14 cellular contexts compared by ENCODE assay signal in the genomic region with DNA sequence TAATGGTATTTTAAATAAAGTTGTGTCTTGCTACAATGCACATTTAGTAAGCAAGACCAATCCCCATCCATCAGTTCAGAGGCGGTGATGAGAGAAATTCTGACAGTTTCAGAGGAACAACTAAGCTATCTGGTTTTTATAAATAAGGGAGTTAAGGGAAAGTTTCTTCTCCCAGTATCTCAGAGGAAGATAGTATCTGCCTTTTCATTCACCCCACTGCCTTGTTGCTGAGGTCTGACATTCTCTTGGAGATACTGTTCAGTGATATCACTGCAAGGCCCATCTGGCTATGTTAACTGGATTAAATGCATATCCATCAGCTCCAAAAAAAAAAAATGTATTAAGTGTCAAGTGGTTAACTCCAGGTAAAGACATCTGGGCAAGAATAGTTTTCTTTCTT. TPM values are rescaled to one million over a fixed set of nuclear protein-coding genes. Genes with fewer than 3 reads are reported as not detected.
DNase-seq lines count a peak whose midpoint lies in the region; FAIRE-seq and TF ChIP-seq lines count a peak whose summit lies in the region.
"Had no signal": no experiment of that assay in that cellular context is flagged by ENCODE, and none has a peak within 500 bp of the region (broad histone marks: within the 10 kb centered on the region; RNA-seq: fewer than 3 reads in every experiment).

No MANE protein-coding gene starts in this region.

- H3K27ac ChIP-seq in osteoblast (ENCODE audit: low read depth, low read length), result no peak overlapping the region
- H3K27ac ChIP-seq: BLaER1 treated with 17β-estradiol and CSF1 and Interleukin-3, amounts not matched to agents 10 nM and 100 nM had no signal

- peaks cover 7% of the 10 kb centered on the region for H4K20me1 ChIP-seq in osteoblast (ENCODE audit: insufficient read depth, low read length)
- H4K20me1 ChIP-seq: BLaER1 treated with 17β-estradiol and CSF1 and Interleukin-3, amounts not matched to agents 10 nM and 100 nM had no signal

- no peak overlapping the region for H3K4me2 ChIP-seq in osteoblast (ENCODE audit: insufficient read depth, low read length)
- H3K4me2 ChIP-seq: BLaER1 treated with 17β-estradiol and CSF1 and Interleukin-3, amounts not matched to agents 10 nM and 100 nM had no signal

- peak; percentile 3 for DNase-seq in NCI-H2171 (lab: John Stamatoyannopoulos, UW)
- DNase-seq in NCI-H524 treated with DMSO at 0.1 percent for 48 hours (lab: John Stamatoyannopoulos, UW), result peak; percentile 50
- DNase-seq in amniotic epithelial cell (ENCODE audit: low read depth), result peak; percentile 84
- DNase-seq in osteoblast (ENCODE audit: insufficient read length, low spot score, missing footprints), result peak; percentile 62
- no peak for DNase-seq in HTR-8/SVneo (ENCODE audit: insufficient read length, low spot score)
- no peak for DNase-seq in retina
- DNase-seq in activated CD4-positive, alpha-beta T cell treated with anti-CD3 and anti-CD28 coated beads, Interleukin-2, amount 50 U/mL, for 4 hours, result no peak
- DNase-seq: ACHN; CD4-positive, CD25-positive, alpha-beta regulatory T cell; DMS79; GOT3 had no signal

- no peak overlapping the region for H2AFZ ChIP-seq in osteoblast (ENCODE audit: low read length)

- H3K36me3 ChIP-seq in osteoblast (ENCODE audit: insufficient read depth, low read length), result no peaks in the 10 kb centered on the region
- H3K36me3 ChIP-seq: BLaER1 treated with 17β-estradiol and CSF1 and Interleukin-3, amounts not matched to agents 10 nM and 100 nM; HAP-1 had no signal

- H3K27me3 ChIP-seq in osteoblast (ENCODE audit: insufficient read depth, low read length), result no peaks in the 10 kb centered on the region
- H3K27me3 ChIP-seq: BLaER1 treated with 17β-estradiol and CSF1 and Interleukin-3, amounts not matched to agents 10 nM and 100 nM had no signal

- no peak overlapping the region for H3K4me3 ChIP-seq in osteoblast (ENCODE audit: insufficient read depth, low read length)
- H3K4me3 ChIP-seq: BLaER1 treated with 17β-estradiol and CSF1 and Interleukin-3, amounts not matched to agents 10 nM and 100 nM; HAP-1 had no signal

- no peak for FAIRE-seq in HTR-8/SVneo (lab: Jason Lieb, UNC)
- FAIRE-seq: GM12891 had no signal

- H3K9me3 ChIP-seq in osteoblast (ENCODE audit: low read depth, low read length), result no peaks in the 10 kb centered on the region
- H3K9me3 ChIP-seq: HAP-1 had no signal

- H3K4me1 ChIP-seq in osteoblast (ENCODE audit: insufficient read depth, low read length), result no peaks in the 10 kb centered on the region

- no peak for TF ChIP-seq CTCF in osteoblast (IDR thresholded peaks at IDR 0.05; ENCODE audit: extremely low read depth, low read depth, low read length)

- peaks cover 57% of the 10 kb centered on the region for H3K79me2 ChIP-seq in osteoblast (ENCODE audit: insufficient read depth, low read length)

RNA-seq across cellular contexts. Expression of gene RBMS1, which starts 47.9 kb away (rescaled TPM):
- 102 and 111 TPM in 2 replicates for total RNA-seq in osteoblast

Comparison
In these comparisons a context has a peak if more than half of its experiments do, and no peak if none do; other contexts are left out.
1. DNase-seq: peak in NCI-H2171 (single experiment), NCI-H524 treated with DMSO at 0.1 percent for 48 hours (single experiment), amniotic epithelial cell (single experiment) and osteoblast (single experiment); none in HTR-8/SVneo (single experiment), retina (single experiment) and activated CD4-positive, alpha-beta T cell treated with anti-CD3 and anti-CD28 coated beads, Interleukin-2, amount 50 U/mL, for 4 hours (0 of 2).